In the genomic region with DNA sequence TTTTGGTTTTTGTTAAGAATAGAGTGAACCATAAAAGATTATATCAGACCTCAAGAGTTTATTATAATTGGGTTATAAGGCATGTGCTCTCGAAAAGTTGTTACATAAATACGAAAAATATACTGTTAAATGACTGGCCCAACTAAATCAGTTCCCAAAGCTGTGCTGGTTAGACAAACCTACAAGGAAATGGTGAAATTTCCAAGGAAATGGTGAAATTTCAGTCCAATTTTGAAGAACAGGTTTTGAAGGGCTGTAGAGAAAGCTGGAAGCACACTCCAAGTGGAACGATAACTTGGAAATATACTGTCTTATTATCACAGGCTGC, we compare ENCODE assay signal across 1 cellular context.
TF ChIP-seq lines count a peak whose summit lies in the region.

No MANE protein-coding gene starts in this region.

TF ChIP-seq in HepG2, 621 proteins besides CTCF, POLR2A, EP300 and RAD21 (continued from another document and continues in another):
- TF ChIP-seq, protein P1, sequence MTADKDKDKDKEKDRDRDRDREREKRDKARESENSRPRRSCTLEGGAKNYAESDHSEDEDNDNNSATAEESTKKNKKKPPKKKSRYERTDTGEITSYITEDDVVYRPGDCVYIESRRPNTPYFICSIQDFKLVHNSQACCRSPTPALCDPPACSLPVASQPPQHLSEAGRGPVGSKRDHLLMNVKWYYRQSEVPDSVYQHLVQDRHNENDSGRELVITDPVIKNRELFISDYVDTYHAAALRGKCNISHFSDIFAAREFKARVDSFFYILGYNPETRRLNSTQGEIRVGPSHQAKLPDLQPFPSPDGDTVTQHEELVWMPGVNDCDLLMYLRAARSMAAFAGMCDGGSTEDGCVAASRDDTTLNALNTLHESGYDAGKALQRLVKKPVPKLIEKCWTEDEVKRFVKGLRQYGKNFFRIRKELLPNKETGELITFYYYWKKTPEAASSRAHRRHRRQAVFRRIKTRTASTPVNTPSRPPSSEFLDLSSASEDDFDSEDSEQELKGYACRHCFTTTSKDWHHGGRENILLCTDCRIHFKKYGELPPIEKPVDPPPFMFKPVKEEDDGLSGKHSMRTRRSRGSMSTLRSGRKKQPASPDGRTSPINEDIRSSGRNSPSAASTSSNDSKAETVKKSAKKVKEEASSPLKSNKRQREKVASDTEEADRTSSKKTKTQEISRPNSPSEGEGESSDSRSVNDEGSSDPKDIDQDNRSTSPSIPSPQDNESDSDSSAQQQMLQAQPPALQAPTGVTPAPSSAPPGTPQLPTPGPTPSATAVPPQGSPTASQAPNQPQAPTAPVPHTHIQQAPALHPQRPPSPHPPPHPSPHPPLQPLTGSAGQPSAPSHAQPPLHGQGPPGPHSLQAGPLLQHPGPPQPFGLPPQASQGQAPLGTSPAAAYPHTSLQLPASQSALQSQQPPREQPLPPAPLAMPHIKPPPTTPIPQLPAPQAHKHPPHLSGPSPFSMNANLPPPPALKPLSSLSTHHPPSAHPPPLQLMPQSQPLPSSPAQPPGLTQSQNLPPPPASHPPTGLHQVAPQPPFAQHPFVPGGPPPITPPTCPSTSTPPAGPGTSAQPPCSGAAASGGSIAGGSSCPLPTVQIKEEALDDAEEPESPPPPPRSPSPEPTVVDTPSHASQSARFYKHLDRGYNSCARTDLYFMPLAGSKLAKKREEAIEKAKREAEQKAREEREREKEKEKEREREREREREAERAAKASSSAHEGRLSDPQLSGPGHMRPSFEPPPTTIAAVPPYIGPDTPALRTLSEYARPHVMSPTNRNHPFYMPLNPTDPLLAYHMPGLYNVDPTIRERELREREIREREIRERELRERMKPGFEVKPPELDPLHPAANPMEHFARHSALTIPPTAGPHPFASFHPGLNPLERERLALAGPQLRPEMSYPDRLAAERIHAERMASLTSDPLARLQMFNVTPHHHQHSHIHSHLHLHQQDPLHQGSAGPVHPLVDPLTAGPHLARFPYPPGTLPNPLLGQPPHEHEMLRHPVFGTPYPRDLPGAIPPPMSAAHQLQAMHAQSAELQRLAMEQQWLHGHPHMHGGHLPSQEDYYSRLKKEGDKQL (CRISPR knock-in tag; IDR thresholded peaks at IDR 0.05; ENCODE audit: low read depth): no peak
- TF ChIP-seq, protein P2, sequence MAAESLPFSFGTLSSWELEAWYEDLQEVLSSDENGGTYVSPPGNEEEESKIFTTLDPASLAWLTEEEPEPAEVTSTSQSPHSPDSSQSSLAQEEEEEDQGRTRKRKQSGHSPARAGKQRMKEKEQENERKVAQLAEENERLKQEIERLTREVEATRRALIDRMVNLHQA (CRISPR knock-in tag; IDR thresholded peaks at IDR 0.05): no peak
- TF ChIP-seq, protein P3, sequence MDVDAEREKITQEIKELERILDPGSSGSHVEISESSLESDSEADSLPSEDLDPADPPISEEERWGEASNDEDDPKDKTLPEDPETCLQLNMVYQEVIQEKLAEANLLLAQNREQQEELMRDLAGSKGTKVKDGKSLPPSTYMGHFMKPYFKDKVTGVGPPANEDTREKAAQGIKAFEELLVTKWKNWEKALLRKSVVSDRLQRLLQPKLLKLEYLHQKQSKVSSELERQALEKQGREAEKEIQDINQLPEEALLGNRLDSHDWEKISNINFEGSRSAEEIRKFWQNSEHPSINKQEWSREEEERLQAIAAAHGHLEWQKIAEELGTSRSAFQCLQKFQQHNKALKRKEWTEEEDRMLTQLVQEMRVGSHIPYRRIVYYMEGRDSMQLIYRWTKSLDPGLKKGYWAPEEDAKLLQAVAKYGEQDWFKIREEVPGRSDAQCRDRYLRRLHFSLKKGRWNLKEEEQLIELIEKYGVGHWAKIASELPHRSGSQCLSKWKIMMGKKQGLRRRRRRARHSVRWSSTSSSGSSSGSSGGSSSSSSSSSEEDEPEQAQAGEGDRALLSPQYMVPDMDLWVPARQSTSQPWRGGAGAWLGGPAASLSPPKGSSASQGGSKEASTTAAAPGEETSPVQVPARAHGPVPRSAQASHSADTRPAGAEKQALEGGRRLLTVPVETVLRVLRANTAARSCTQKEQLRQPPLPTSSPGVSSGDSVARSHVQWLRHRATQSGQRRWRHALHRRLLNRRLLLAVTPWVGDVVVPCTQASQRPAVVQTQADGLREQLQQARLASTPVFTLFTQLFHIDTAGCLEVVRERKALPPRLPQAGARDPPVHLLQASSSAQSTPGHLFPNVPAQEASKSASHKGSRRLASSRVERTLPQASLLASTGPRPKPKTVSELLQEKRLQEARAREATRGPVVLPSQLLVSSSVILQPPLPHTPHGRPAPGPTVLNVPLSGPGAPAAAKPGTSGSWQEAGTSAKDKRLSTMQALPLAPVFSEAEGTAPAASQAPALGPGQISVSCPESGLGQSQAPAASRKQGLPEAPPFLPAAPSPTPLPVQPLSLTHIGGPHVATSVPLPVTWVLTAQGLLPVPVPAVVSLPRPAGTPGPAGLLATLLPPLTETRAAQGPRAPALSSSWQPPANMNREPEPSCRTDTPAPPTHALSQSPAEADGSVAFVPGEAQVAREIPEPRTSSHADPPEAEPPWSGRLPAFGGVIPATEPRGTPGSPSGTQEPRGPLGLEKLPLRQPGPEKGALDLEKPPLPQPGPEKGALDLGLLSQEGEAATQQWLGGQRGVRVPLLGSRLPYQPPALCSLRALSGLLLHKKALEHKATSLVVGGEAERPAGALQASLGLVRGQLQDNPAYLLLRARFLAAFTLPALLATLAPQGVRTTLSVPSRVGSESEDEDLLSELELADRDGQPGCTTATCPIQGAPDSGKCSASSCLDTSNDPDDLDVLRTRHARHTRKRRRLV (CRISPR knock-in tag; IDR thresholded peaks at IDR 0.05): no peak; the same call in 1 of the 2 replicates
- TF ChIP-seq TEAD2 (CRISPR knock-in tag; IDR thresholded peaks at IDR 0.05): no peak
- TF ChIP-seq ZNF205 (CRISPR knock-in tag; IDR thresholded peaks at IDR 0.05): no peak
- TF ChIP-seq ZBTB38 (CRISPR knock-in tag; IDR thresholded peaks at IDR 0.05): no peak
- TF ChIP-seq MAFK (conservative IDR thresholded peaks at IDR 0.05 in 1 of 2, IDR thresholded peaks at IDR 0.05 in 1 of 2; ENCODE audit: low read length in 2 of 2): no peak
- TF ChIP-seq, protein P4, sequence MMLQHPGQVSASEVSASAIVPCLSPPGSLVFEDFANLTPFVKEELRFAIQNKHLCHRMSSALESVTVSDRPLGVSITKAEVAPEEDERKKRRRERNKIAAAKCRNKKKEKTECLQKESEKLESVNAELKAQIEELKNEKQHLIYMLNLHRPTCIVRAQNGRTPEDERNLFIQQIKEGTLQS (CRISPR knock-in tag; IDR thresholded peaks at IDR 0.05): no peak
- TF ChIP-seq MAFF (IDR thresholded peaks at IDR 0.05; ENCODE audit: low read depth, low read length): no peak
- no peak for TF ChIP-seq ZNF816 (CRISPR knock-in tag; IDR thresholded peaks at IDR 0.05; ENCODE audit: borderline replicate concordance)
- TF ChIP-seq ZNF180 (CRISPR knock-in tag; IDR thresholded peaks at IDR 0.05; ENCODE audit: borderline replicate concordance, low read depth): no peak
- no peak for TF ChIP-seq NCOA5 (CRISPR knock-in tag; IDR thresholded peaks at IDR 0.05)
- TF ChIP-seq PTBP1 (IDR thresholded peaks at IDR 0.05; ENCODE audit: low read depth, low read length, poor library complexity, severe bottlenecking): no peak
- no peak for TF ChIP-seq GZF1 (CRISPR knock-in tag; IDR thresholded peaks at IDR 0.05)
- no peak for TF ChIP-seq ZNF615 (CRISPR knock-in tag; IDR thresholded peaks at IDR 0.05; ENCODE audit: borderline replicate concordance)
- TF ChIP-seq, protein P5, sequence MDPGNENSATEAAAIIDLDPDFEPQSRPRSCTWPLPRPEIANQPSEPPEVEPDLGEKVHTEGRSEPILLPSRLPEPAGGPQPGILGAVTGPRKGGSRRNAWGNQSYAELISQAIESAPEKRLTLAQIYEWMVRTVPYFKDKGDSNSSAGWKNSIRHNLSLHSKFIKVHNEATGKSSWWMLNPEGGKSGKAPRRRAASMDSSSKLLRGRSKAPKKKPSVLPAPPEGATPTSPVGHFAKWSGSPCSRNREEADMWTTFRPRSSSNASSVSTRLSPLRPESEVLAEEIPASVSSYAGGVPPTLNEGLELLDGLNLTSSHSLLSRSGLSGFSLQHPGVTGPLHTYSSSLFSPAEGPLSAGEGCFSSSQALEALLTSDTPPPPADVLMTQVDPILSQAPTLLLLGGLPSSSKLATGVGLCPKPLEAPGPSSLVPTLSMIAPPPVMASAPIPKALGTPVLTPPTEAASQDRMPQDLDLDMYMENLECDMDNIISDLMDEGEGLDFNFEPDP (CRISPR knock-in tag; conservative IDR thresholded peaks at IDR 0.05): no peak
- TF ChIP-seq ARNT2 (CRISPR knock-in tag; IDR thresholded peaks at IDR 0.05; ENCODE audit: low read depth): no peak
- TF ChIP-seq, protein P6, sequence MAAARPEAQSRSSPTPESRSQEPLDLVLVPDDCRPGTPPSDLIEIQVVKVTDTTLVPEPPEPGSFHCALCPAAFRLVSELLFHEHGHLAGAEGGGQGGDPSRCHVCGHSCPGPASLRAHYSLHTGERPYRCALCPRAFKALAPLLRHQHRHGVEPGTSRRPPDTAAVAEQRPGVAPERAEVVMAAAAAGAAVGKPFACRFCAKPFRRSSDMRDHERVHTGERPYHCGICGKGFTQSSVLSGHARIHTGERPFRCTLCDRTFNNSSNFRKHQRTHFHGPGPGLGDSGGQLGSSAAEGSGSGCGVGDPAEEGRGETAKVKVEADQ (CRISPR knock-in tag; IDR thresholded peaks at IDR 0.05; ENCODE audit: borderline replicate concordance): no peak
- TF ChIP-seq ZNF232 (CRISPR knock-in tag; IDR thresholded peaks at IDR 0.05; ENCODE audit: borderline replicate concordance): no peak
- TF ChIP-seq, protein P7, sequence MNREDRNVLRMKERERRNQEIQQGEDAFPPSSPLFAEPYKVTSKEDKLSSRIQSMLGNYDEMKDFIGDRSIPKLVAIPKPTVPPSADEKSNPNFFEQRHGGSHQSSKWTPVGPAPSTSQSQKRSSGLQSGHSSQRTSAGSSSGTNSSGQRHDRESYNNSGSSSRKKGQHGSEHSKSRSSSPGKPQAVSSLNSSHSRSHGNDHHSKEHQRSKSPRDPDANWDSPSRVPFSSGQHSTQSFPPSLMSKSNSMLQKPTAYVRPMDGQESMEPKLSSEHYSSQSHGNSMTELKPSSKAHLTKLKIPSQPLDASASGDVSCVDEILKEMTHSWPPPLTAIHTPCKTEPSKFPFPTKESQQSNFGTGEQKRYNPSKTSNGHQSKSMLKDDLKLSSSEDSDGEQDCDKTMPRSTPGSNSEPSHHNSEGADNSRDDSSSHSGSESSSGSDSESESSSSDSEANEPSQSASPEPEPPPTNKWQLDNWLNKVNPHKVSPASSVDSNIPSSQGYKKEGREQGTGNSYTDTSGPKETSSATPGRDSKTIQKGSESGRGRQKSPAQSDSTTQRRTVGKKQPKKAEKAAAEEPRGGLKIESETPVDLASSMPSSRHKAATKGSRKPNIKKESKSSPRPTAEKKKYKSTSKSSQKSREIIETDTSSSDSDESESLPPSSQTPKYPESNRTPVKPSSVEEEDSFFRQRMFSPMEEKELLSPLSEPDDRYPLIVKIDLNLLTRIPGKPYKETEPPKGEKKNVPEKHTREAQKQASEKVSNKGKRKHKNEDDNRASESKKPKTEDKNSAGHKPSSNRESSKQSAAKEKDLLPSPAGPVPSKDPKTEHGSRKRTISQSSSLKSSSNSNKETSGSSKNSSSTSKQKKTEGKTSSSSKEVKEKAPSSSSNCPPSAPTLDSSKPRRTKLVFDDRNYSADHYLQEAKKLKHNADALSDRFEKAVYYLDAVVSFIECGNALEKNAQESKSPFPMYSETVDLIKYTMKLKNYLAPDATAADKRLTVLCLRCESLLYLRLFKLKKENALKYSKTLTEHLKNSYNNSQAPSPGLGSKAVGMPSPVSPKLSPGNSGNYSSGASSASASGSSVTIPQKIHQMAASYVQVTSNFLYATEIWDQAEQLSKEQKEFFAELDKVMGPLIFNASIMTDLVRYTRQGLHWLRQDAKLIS (CRISPR knock-in tag; IDR thresholded peaks at IDR 0.05): no peak
- TF ChIP-seq TEAD3 (CRISPR knock-in tag; optimal IDR thresholded peaks at IDR 0.05; ENCODE audit: borderline replicate concordance): no peak
- TF ChIP-seq, protein P8, sequence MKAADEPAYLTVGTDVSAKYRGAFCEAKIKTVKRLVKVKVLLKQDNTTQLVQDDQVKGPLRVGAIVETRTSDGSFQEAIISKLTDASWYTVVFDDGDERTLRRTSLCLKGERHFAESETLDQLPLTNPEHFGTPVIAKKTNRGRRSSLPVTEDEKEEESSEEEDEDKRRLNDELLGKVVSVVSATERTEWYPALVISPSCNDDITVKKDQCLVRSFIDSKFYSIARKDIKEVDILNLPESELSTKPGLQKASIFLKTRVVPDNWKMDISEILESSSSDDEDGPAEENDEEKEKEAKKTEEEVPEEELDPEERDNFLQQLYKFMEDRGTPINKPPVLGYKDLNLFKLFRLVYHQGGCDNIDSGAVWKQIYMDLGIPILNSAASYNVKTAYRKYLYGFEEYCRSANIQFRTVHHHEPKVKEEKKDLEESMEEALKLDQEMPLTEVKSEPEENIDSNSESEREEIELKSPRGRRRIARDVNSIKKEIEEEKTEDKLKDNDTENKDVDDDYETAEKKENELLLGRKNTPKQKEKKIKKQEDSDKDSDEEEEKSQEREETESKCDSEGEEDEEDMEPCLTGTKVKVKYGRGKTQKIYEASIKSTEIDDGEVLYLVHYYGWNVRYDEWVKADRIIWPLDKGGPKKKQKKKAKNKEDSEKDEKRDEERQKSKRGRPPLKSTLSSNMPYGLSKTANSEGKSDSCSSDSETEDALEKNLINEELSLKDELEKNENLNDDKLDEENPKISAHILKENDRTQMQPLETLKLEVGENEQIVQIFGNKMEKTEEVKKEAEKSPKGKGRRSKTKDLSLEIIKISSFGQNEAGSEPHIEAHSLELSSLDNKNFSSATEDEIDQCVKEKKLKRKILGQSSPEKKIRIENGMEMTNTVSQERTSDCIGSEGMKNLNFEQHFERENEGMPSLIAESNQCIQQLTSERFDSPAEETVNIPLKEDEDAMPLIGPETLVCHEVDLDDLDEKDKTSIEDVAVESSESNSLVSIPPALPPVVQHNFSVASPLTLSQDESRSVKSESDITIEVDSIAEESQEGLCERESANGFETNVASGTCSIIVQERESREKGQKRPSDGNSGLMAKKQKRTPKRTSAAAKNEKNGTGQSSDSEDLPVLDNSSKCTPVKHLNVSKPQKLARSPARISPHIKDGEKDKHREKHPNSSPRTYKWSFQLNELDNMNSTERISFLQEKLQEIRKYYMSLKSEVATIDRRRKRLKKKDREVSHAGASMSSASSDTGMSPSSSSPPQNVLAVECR (CRISPR knock-in tag; IDR thresholded peaks at IDR 0.05; ENCODE audit: borderline replicate concordance): no peak
- TF ChIP-seq, protein P9, sequence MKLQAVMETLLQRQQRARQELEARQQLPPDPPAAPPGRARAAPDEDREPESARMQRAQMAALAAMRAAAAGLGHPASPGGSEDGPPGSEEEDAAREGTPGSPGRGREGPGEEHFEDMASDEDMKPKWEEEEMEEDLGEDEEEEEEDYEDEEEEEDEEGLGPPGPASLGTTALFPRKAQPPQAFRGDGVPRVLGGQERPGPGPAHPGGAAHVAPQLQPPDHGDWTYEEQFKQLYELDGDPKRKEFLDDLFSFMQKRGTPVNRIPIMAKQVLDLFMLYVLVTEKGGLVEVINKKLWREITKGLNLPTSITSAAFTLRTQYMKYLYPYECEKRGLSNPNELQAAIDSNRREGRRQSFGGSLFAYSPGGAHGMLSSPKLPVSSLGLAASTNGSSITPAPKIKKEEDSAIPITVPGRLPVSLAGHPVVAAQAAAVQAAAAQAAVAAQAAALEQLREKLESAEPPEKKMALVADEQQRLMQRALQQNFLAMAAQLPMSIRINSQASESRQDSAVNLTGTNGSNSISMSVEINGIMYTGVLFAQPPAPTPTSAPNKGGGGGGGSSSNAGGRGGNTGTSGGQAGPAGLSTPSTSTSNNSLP (IDR thresholded peaks at IDR 0.05; ENCODE audit: low read depth, low read length): no peak
- no peak for TF ChIP-seq ZNF674 (CRISPR knock-in tag; IDR thresholded peaks at IDR 0.05; ENCODE audit: low read depth)
- TF ChIP-seq ZSCAN20 (CRISPR knock-in tag; IDR thresholded peaks at IDR 0.05; ENCODE audit: borderline replicate concordance): 0 out of 2 replicates have a peak, but pooled peaks have one; percentile 31
- no peak for TF ChIP-seq ZNF850 (CRISPR knock-in tag; conservative IDR thresholded peaks at IDR 0.05)
- TF ChIP-seq, protein P10, sequence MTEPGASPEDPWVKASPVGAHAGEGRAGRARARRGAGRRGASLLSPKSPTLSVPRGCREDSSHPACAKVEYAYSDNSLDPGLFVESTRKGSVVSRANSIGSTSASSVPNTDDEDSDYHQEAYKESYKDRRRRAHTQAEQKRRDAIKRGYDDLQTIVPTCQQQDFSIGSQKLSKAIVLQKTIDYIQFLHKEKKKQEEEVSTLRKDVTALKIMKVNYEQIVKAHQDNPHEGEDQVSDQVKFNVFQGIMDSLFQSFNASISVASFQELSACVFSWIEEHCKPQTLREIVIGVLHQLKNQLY (CRISPR knock-in tag; IDR thresholded peaks at IDR 0.05): no peak
